Comparison of ENCODE assay signal across 34 cellular contexts in the genomic region with DNA sequence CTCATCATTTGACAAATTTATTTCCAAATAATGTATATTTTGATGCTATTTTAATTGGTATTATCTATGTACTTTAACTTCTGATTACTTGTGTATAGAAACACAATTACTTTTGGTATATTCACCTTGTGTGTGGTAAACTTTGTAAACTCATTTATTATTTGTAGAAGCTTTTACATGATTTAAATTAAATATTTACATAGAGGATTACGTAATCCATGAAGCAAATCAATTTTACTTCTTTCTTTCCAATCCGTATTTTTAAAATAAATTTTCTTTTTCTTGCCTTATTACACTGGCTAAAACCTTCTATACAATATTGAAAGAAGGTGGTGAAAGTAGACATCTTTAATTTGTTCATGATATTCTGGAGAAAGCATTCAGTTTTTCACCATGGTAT.
A peak's percentile ranks its signal among the peaks of the same experiment; 100 is the strongest.
DNase-seq lines count a peak whose midpoint lies in the region; ATAC-seq, FAIRE-seq and TF ChIP-seq lines count a peak whose summit lies in the region.
"Had no signal": no experiment of that assay in that cellular context is flagged by ENCODE, and none has a peak within 500 bp of the region (broad histone marks: within the 10 kb centered on the region; RNA-seq: fewer than 3 reads in every experiment).

No MANE protein-coding gene starts in this region.

- POLR2A ChIA-PET in HepG2 (lab: Yijun Ruan, JAX) (no interaction called here), K562 (lab: Yijun Ruan, JAX) (no interaction called here)

- no peaks in the 10 kb centered on the region for H3K27me3 ChIP-seq in HepG2 (ENCODE audit: control insufficient read depth in 1 of 2, insufficient read depth in 2 of 2, low read length in 2 of 2)
- no peaks in the 10 kb centered on the region for H3K27me3 ChIP-seq in right lobe of liver
- H3K27me3 ChIP-seq in K562 (ENCODE audit: control insufficient read depth in 2 of 2, insufficient read depth in 2 of 2, low read length in 2 of 2) = no peaks in the 10 kb centered on the region
- H3K27me3 ChIP-seq: BE2C; BLaER1; BLaER1 treated with 17β-estradiol and CSF1 and Interleukin-3, amounts not matched to agents 10 nM and 100 nM had no signal

- 1% methylated on average over 2 of the region's 2 CpGs for WGBS in HepG2 (ENCODE audit: low lambda C conversion rate)
- 19% methylated on average over 2 of the region's 2 CpGs for WGBS in right lobe of liver (ENCODE audit: insufficient coverage, low coverage, low lambda C conversion rate, missing lambda C conversion rate)
- 5% methylated on average over 2 of the region's 2 CpGs for WGBS in K562 (ENCODE audit: insufficient coverage, low coverage, missing lambda C conversion rate)

- intact Hi-C loops in HepG2 (cut with micrococcal nuclease; ENCODE audit: unreplicated experiment) (no loop called here), right lobe of liver (cut with DNase I) (no loop called here), K562 (cut with micrococcal nuclease) (no loop called here), kidney (cut with DNase I) (no loop called here)

- H3K4me2 ChIP-seq in HepG2 (ENCODE audit: low read depth, low read length) (no peak overlapping the region), K562 (ENCODE audit: insufficient read depth, low read length) (no peak overlapping the region)
- H3K4me2 ChIP-seq: A549; BLaER1; BLaER1 treated with 17β-estradiol and CSF1 and Interleukin-3, amounts not matched to agents 10 nM and 100 nM had no signal

- CTCF ChIA-PET in HepG2 (lab: Yijun Ruan, JAX; ENCODE audit: low intra/inter-chr PET ratio, low total read pairs) = no interaction called here
- CTCF ChIA-PET in K562 (lab: Yijun Ruan, JAX; ENCODE audit: low intra/inter-chr PET ratio) = no interaction called here

- ATAC-seq in HepG2 = no peak
- no peak for ATAC-seq in right lobe of liver
- no peak for ATAC-seq in K562
- ATAC-seq in GM19328 (IDR thresholded peaks at IDR 0.05; ENCODE audit: unreplicated experiment) = no peak
- ATAC-seq: A549; CD8-positive, alpha-beta T cell had no signal

- TF ChIP-seq EP300 in HepG2 (IDR thresholded peaks at IDR 0.05; ENCODE audit: low read depth in 2 of 2, low read length in 2 of 2) (no peak), HepG2 (CRISPR knock-in tag; IDR thresholded peaks at IDR 0.05; ENCODE audit: borderline replicate concordance) (no peak), K562 (IDR thresholded peaks at IDR 0.05; ENCODE audit: low read length) (no peak)

- FAIRE-seq in HepG2 (lab: Jason Lieb, UNC) = no peak
- FAIRE-seq in A204.1 (lab: Jason Lieb, UNC) = peak; percentile 57
- FAIRE-seq in K562 (lab: Jason Lieb, UNC) = no peak
- peak; percentile 50 for FAIRE-seq in kidney (lab: Jason Lieb, UNC)
- FAIRE-seq: A549, D721Med had no signal

- in situ Hi-C loops in HepG2 (cut with HindIII; ENCODE audit: extremely low pct_ligation_motif_present, low pct_unique_long_range_greater_than_20kb) (no loop called here), K562 (cut with MboI) (no loop called here)

- no peaks in the 10 kb centered on the region for H3K36me3 ChIP-seq in HepG2 (replicated peaks in 1 of 2; ENCODE audit: control insufficient read depth in 1 of 2, insufficient read depth in 2 of 2, low read length in 2 of 2)
- H3K36me3 ChIP-seq in right lobe of liver = no peaks in the 10 kb centered on the region
- no peaks in the 10 kb centered on the region for H3K36me3 ChIP-seq in K562 (ENCODE audit: control insufficient read depth, insufficient read depth, low read length)
- no peaks in the 10 kb centered on the region for H3K36me3 ChIP-seq in kidney (ENCODE audit: control insufficient read depth in 1 of 2, insufficient read depth in 2 of 2, low read length in 2 of 2)
- H3K36me3 ChIP-seq: BE2C; BLaER1; BLaER1 treated with 17β-estradiol and CSF1 and Interleukin-3, amounts not matched to agents 10 nM and 100 nM had no signal

- no peak overlapping the region for H3K27ac ChIP-seq in HepG2 (ENCODE audit: extremely low read length, insufficient read depth, low read length)
- H3K27ac ChIP-seq in right lobe of liver = no peak overlapping the region
- no peak overlapping the region for H3K27ac ChIP-seq in K562 (ENCODE audit: extremely low read depth, low read depth, low read length)
- H3K27ac ChIP-seq in kidney (ENCODE audit: low read depth in 2 of 2, low read length in 2 of 2) = no peak overlapping the region
- H3K27ac ChIP-seq: 22Rv1; A549; BLaER1; BLaER1 treated with 17β-estradiol and CSF1 and Interleukin-3, amounts not matched to agents 10 nM and 100 nM; C4-2B had no signal

- no peaks in the 10 kb centered on the region for H3K4me1 ChIP-seq in HepG2 (ENCODE audit: insufficient read depth, low read length)
- H3K4me1 ChIP-seq in right lobe of liver = no peaks in the 10 kb centered on the region
- no peaks in the 10 kb centered on the region for H3K4me1 ChIP-seq in K562 (replicated peaks in 1 of 2; ENCODE audit: control insufficient read depth in 2 of 2, insufficient read depth in 2 of 2, low read length in 2 of 2)
- H3K4me1 ChIP-seq in kidney (ENCODE audit: control insufficient read depth in 1 of 2, insufficient read depth in 1 of 2, low read depth in 1 of 2, low read length in 2 of 2) = no peaks in the 10 kb centered on the region
- H3K4me1 ChIP-seq: A549; BE2C; BLaER1; BLaER1 treated with 17β-estradiol and CSF1 and Interleukin-3, amounts not matched to agents 10 nM and 100 nM; Caco-2 had no signal

- no TSS peak for BruUV-seq in HepG2 (replicated peaks; lab: Mats Ljungman, UMichigan)
- no TSS peak for BruUV-seq in K562 (replicated peaks; lab: Mats Ljungman, UMichigan)

- DNase-seq in HepG2 (ENCODE audit: low spot score) = no peak
- DNase-seq in right lobe of liver = no peak
- DNase-seq in K562 (ENCODE audit: extremely low read depth in 1 of 4, low spot score in 3 of 4) = no peak
- DNase-seq in kidney = no peak
- DNase-seq in NAMALWA (ENCODE audit: low spot score) = no peak
- DNase-seq in erythroblast (lab: John Stamatoyannopoulos, UW) = no peak
- DNase-seq: 8988T; ACHN; AML-193; BE2C; C1 segment of cervical spinal cord; Caco-2; Calu3; CD4-positive, alpha-beta memory T cell; CD4-positive, alpha-beta T cell; CD4-positive, CD25-positive, alpha-beta regulatory T cell; CD8-positive, alpha-beta memory T cell; CD8-positive, alpha-beta T cell; COR-L47; DMS 273 treated with DMSO at 0.1 percent for 48 hours; DMS153; DMS53; DMS79; DMS79 treated with DMSO at 0.1 percent for 48 hours; DND-41; EL had no signal

- H3K79me2 ChIP-seq in HepG2 (ENCODE audit: insufficient read depth, low read length) (no peaks in the 10 kb centered on the region), K562 (ENCODE audit: control insufficient read depth, insufficient read depth, low read length) (no peaks in the 10 kb centered on the region)

- no peak for TF ChIP-seq RAD21 in HepG2 (CRISPR knock-in tag; IDR thresholded peaks at IDR 0.05)
- no peak for TF ChIP-seq RAD21 in K562 (CRISPR knock-in tag; conservative IDR thresholded peaks at IDR 0.05 in 1 of 2, IDR thresholded peaks at IDR 0.05 in 1 of 2)

- H3K4me3 ChIP-seq in HepG2 (replicated peaks in 1 of 3; ENCODE audit: insufficient read depth in 1 of 3, low read depth in 2 of 3, low read length in 3 of 3) = no peak overlapping the region
- H3K4me3 ChIP-seq in right lobe of liver = no peak overlapping the region
- H3K4me3 ChIP-seq in K562 = no peak overlapping the region
- H3K4me3 ChIP-seq in kidney (ENCODE audit: low read length in 2 of 2) = no peak overlapping the region
- H3K4me3 ChIP-seq: A549; BLaER1; BLaER1 treated with 17β-estradiol and CSF1 and Interleukin-3, amounts not matched to agents 10 nM and 100 nM had no signal

- H3K9ac ChIP-seq in HepG2 (ENCODE audit: insufficient read depth, low read depth, low read length) = no peak overlapping the region
- no peak overlapping the region for H3K9ac ChIP-seq in K562 (ENCODE audit: insufficient read depth in 1 of 2, low read depth in 2 of 2, low read length in 2 of 2)
- no peak overlapping the region for H3K9ac ChIP-seq in kidney (ENCODE audit: low read length in 2 of 2)
- H3K9ac ChIP-seq: BLaER1; BLaER1 treated with 17β-estradiol and CSF1 and Interleukin-3, amounts not matched to agents 10 nM and 100 nM had no signal

- no peak for TF ChIP-seq CTCF in HepG2 (CRISPR knock-in tag; IDR thresholded peaks at IDR 0.05)
- no peak for TF ChIP-seq CTCF in right lobe of liver (IDR thresholded peaks at IDR 0.05)
- TF ChIP-seq CTCF in K562 (IDR thresholded peaks at IDR 0.05 in 2 of 3, conservative IDR thresholded peaks at IDR 0.05 in 1 of 3; ENCODE audit: insufficient read depth in 2 of 3, low read depth in 1 of 3, low read length in 3 of 3) = no peak
- TF ChIP-seq CTCF in kidney (IDR thresholded peaks at IDR 0.05; ENCODE audit: borderline replicate concordance, extremely low read depth, insufficient read depth) = no peak

- H3K9me3 ChIP-seq in HepG2 (ENCODE audit: low read length) (peaks cover 8% of the 10 kb centered on the region; the same call in 1 of the 2 replicates), right lobe of liver (no peaks in the 10 kb centered on the region), K562 (replicated peaks; ENCODE audit: control insufficient read depth, insufficient read depth, low read depth, low read length) (no peaks in the 10 kb centered on the region; the same call in 1 of the 2 replicates), kidney (ENCODE audit: control insufficient read depth in 1 of 2, low read length in 2 of 2) (no peaks in the 10 kb centered on the region)
- H3K9me3 ChIP-seq: A549; BE2C; BLaER1; BLaER1 treated with 17β-estradiol and CSF1 and Interleukin-3, amounts not matched to agents 10 nM and 100 nM; Caco-2 had no signal

- H4K20me1 ChIP-seq in HepG2 (ENCODE audit: insufficient read depth, low read length) (no peaks in the 10 kb centered on the region), K562 (replicated peaks; ENCODE audit: control insufficient read depth, insufficient read depth, low read length) (no peaks in the 10 kb centered on the region)
- H4K20me1 ChIP-seq: BLaER1; BLaER1 treated with 17β-estradiol and CSF1 and Interleukin-3, amounts not matched to agents 10 nM and 100 nM had no signal

- no peak overlapping the region for H2AFZ ChIP-seq in HepG2 (ENCODE audit: low read length)
- H2AFZ ChIP-seq in K562 (ENCODE audit: low read depth, low read length) = no peak overlapping the region

- no peaks in the 10 kb centered on the region for H3K9me1 ChIP-seq in K562 (ENCODE audit: control insufficient read depth, insufficient read depth, low read length)

- TF ChIP-seq POLR2A in HepG2 (IDR thresholded peaks at IDR 0.05; ENCODE audit: insufficient read depth in 1 of 2, low read depth in 2 of 2, low read length in 2 of 2) (no peak), right lobe of liver (IDR thresholded peaks at IDR 0.05) (no peak), K562 (conservative IDR thresholded peaks at IDR 0.05) (no peak), erythroblast (IDR thresholded peaks at IDR 0.05; ENCODE audit: low read length) (no peak)

TF ChIP-seq in HepG2, 621 proteins besides CTCF, POLR2A, EP300 and RAD21 (continues in another document):
- TF ChIP-seq MIXL1 (CRISPR knock-in tag; IDR thresholded peaks at IDR 0.05) (no peak), FOXC1 (CRISPR knock-in tag; IDR thresholded peaks at IDR 0.05; ENCODE audit: borderline replicate concordance) (no peak)
